ENCODE assay signal across 12 cellular contexts in the genomic region with DNA sequence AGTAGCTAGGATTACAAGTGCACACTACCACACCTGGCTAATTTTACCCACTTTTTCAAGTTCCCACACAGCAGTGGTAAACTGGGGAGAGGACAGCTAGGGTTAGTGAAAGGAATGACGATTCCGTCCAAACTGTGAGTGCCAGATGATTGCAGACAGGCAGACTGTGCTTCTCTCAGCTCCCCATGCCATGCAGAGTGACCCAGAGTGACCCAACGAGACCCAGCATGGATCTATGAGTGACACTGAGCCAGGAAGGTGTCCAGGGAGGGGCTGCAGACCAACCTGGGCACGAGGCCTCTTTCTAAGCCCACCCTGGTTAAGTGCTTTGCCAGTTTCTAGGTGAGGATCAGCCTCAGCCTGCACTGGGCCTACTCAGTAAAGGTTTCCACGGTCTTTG. TPM values are rescaled to one million over a fixed set of nuclear protein-coding genes. Genes with fewer than 3 reads are reported as not detected.
DNase-seq lines count a peak whose midpoint lies in the region; ATAC-seq and TF ChIP-seq lines count a peak whose summit lies in the region.
"Had no signal": no experiment of that assay in that cellular context is flagged by ENCODE, and none has a peak within 500 bp of the region (broad histone marks: within the 10 kb centered on the region; RNA-seq: fewer than 3 reads in every experiment).

No MANE protein-coding gene starts in this region.

- H3K4me1 ChIP-seq in right lobe of liver (peaks cover 0 to 40% (median 19%) of the 10 kb centered on the region in 4 donors), stomach smooth muscle (ENCODE audit: control insufficient read depth, insufficient read depth, low read length) (peaks cover 52% of the 10 kb centered on the region)
- H3K4me1 ChIP-seq: HAP-1 had no signal

- WGBS in right lobe of liver (ENCODE audit: insufficient coverage, low coverage, low lambda C conversion rate, missing lambda C conversion rate), result 22% methylated on average over 2 of the region's 5 CpGs

- no peak for TF ChIP-seq CTCF in right lobe of liver (IDR thresholded peaks at IDR 0.05)

- H3K36me3 ChIP-seq in right lobe of liver (no peaks in the 10 kb centered on the region), stomach smooth muscle (ENCODE audit: control insufficient read depth in 2 of 2, insufficient read depth in 2 of 2, low read length in 2 of 2) (no peaks in the 10 kb centered on the region)
- H3K36me3 ChIP-seq: HAP-1 had no signal

- H3K4me3 ChIP-seq in right lobe of liver (no peak overlapping the region), stomach smooth muscle (ENCODE audit: low read length in 2 of 2) (no peak overlapping the region)
- H3K4me3 ChIP-seq: HAP-1 had no signal

- H3K9ac ChIP-seq in stomach smooth muscle (ENCODE audit: low read length in 2 of 2), result peak overlapping the region in 1 of 2 donors; percentile 21

- DNase-seq in right lobe of liver (peak in 1 of 3 donors; percentile 40), COLO668 (lab: John Stamatoyannopoulos, UW; ENCODE audit: unreplicated experiment) (no peak), HK-2 (ENCODE audit: unreplicated experiment) (no peak)
- DNase-seq: activated CD8-positive, alpha-beta memory T cell treated with anti-CD3 and anti-CD28 coated beads for 24 hours; SHP77 had no signal

- H3K9me3 ChIP-seq in right lobe of liver, result no peaks in the 10 kb centered on the region
- no peaks in the 10 kb centered on the region for H3K9me3 ChIP-seq in stomach smooth muscle (ENCODE audit: control insufficient read depth in 2 of 2, low read length in 2 of 2)
- H3K9me3 ChIP-seq: HAP-1 had no signal

- H3K27me3 ChIP-seq in right lobe of liver (no peaks in the 10 kb centered on the region), stomach smooth muscle (ENCODE audit: control insufficient read depth in 1 of 2, insufficient read depth in 2 of 2, low read length in 2 of 2) (no peaks in the 10 kb centered on the region)

- ATAC-seq in HG02798 (IDR thresholded peaks at IDR 0.05; ENCODE audit: poor library complexity, unreplicated experiment), result peak; percentile 6
- ATAC-seq in right lobe of liver, result peak; percentile 8 to 37 (median 24)
- ATAC-seq in HG03045 (IDR thresholded peaks at IDR 0.05; ENCODE audit: unreplicated experiment), result no peak
- no peak for ATAC-seq in HG03025 (IDR thresholded peaks at IDR 0.05; ENCODE audit: low FRiP score, unreplicated experiment)

- H3K27ac ChIP-seq in cingulate gyrus (ENCODE audit: low read depth, low read length), result peak overlapping the region; percentile 81
- H3K27ac ChIP-seq in right lobe of liver, result peak overlapping the region in 2 of 3 donors; percentile 68 to 80
- peak overlapping the region; percentile 74 for H3K27ac ChIP-seq in stomach smooth muscle (ENCODE audit: low read length)

- intact Hi-C loops in right lobe of liver (cut with DNase I), result no loop called here

- no peak for TF ChIP-seq POLR2A in right lobe of liver (IDR thresholded peaks at IDR 0.05)

RNA-seq across cellular contexts. Expression of gene KLF11, which starts 7.7 kb away (rescaled TPM):
- 10 to 100 TPM; 10.9 to 40.1 (median 27.8) TPM for total RNA-seq in right lobe of liver

RNA-seq across cellular contexts. Expression of gene CYS1, which starts 44.6 kb away (rescaled TPM):
- total RNA-seq in right lobe of liver, result under 1 TPM; 0.26 to 0.99 (median 0.55) TPM
- total RNA-seq: naive thymus-derived CD8-positive, alpha-beta T cell had no signal

Comparison
In these comparisons a context has a peak if more than half of its experiments do, and no peak if none do; other contexts are left out.
1. ATAC-seq: peak in HG02798 (single experiment) and right lobe of liver (4 of 4); none in HG03045 (single experiment) and HG03025 (single experiment).
2. Peak in every context shown above with its lines, with median percentiles within 50 percentile points of each other: H3K27ac ChIP-seq.